ENCODE assay signal across 28 cellular contexts in the genomic region with DNA sequence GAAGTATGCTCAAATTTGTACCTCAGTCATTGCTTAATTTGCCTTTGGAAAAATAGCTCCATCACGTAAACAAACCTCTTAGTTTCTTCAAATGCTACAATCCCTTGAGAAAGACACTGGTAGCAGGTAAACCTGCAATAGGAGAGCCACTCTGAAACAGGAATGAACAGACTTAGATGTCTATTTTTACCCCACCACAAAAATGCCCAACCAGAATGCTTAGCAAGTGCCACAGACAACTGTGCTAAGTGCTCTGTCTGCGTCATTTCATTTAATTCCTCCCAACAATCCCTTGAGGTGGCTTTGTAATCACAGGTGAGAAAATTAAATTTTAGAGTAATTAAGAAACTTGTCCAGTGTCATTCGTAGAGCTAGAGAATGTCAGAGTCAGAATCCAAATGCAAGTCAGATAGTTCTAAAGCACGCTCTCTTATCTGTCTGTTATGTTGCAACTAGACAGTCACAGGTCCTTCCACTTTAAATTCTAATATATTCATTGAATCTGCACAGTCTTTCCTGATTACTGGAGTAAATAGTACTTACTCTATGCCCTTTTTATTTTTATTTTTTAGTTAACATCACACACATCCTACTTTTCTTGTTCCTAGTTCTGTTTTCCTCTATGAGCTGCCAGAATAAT.
"Had no signal": no experiment of that assay in that cellular context is flagged by ENCODE, and none has a peak within 500 bp of the region (broad histone marks: within the 10 kb centered on the region; RNA-seq: fewer than 3 reads in every experiment).

No MANE protein-coding gene starts in this region.

- H3K9ac ChIP-seq: neural progenitor cell had no signal

- H3K27ac ChIP-seq: lower lobe of right lung, neural progenitor cell, neutrophil, right atrium auricular region, skin epidermis, stomach, testis, thyroid gland, transverse colon, upper lobe of left lung, vagina had no signal

- H3K9me3 ChIP-seq: lower lobe of right lung, neutrophil, right atrium auricular region, testis, thyroid gland, transverse colon, upper lobe of left lung, vagina had no signal

- H3K9me3 Mint-ChIP-seq: stimulated activated naive B cell treated with anti-CD40 and anti-IgM and Interleukin-4, amounts not matched to agents 10 μg/mL and 1 μg/mL and 100 μg/mL, for 72 hours had no signal

- ATAC-seq: lower lobe of right lung; natural killer cell; sciatic nerve; stimulated activated naive B cell treated with anti-CD40 and anti-IgM and Interleukin-4, amounts not matched to agents 10 μg/mL and 1 μg/mL and 100 μg/mL, for 72 hours; stimulated activated naive CD8-positive, alpha-beta T cell treated with anti-CD3 and anti-CD28 coated beads, Interleukin-15, Interleukin-2, amounts not matched to agents 100 U/mL and 50 U/mL, for 24 hours had no signal

- H3K4me2 ChIP-seq: neural progenitor cell had no signal

- H3K4me1 ChIP-seq: lower lobe of right lung, neural progenitor cell, right atrium auricular region, stomach, testis, thyroid gland, transverse colon, upper lobe of left lung, vagina had no signal

- H3K27me3 ChIP-seq: neural progenitor cell, neutrophil, right atrium auricular region, stomach, testis, thyroid gland, transverse colon, upper lobe of left lung, vagina had no signal

- H3K27me3 Mint-ChIP-seq: naive B cell; progenitor cell of endocrine pancreas; stimulated activated naive B cell treated with anti-CD40 and anti-IgM and Interleukin-4, amounts not matched to agents 10 μg/mL and 1 μg/mL and 100 μg/mL, for 72 hours had no signal

- H3K36me3 Mint-ChIP-seq: immature natural killer cell; naive B cell; natural killer cell; neural progenitor cell; stimulated activated naive B cell treated with anti-CD40 and anti-IgM and Interleukin-4, amounts not matched to agents 10 μg/mL and 1 μg/mL and 100 μg/mL, for 72 hours had no signal

- H3K4me3 ChIP-seq: lower lobe of right lung, neural progenitor cell, right atrium auricular region, skin epidermis, stomach, testis, thyroid gland, transverse colon, upper lobe of left lung, vagina had no signal

- H3K36me3 ChIP-seq: lower lobe of right lung, neural progenitor cell, neutrophil, right atrium auricular region, stomach, thyroid gland, transverse colon, upper lobe of left lung, vagina had no signal

- H3K4me1 Mint-ChIP-seq: immature natural killer cell; naive B cell; natural killer cell; nephron progenitor cell; stimulated activated naive B cell treated with anti-CD40 and anti-IgM and Interleukin-4, amounts not matched to agents 10 μg/mL and 1 μg/mL and 100 μg/mL, for 72 hours had no signal

- H3K4me3 Mint-ChIP-seq: immature natural killer cell; naive B cell; natural killer cell; nephron progenitor cell; neural progenitor cell; stimulated activated naive B cell treated with anti-CD40 and anti-IgM and Interleukin-4, amounts not matched to agents 10 μg/mL and 1 μg/mL and 100 μg/mL, for 72 hours had no signal

- H2AFZ ChIP-seq: neural progenitor cell had no signal

- H3K27ac Mint-ChIP-seq: immature natural killer cell; naive B cell; natural killer cell; nephron progenitor cell; neural progenitor cell; progenitor cell of endocrine pancreas; stimulated activated naive B cell treated with anti-CD40 and anti-IgM and Interleukin-4, amounts not matched to agents 10 μg/mL and 1 μg/mL and 100 μg/mL, for 72 hours had no signal

- DNase-seq: hypothalamus; immature natural killer cell; kidney; lower lobe of right lung; mammary epithelial cell; mesenchymal stem cell; naive B cell; natural killer cell; nephron progenitor cell; occipital lobe; stimulated activated CD4-positive, alpha-beta T cell treated with anti-CD3 and anti-CD28 coated beads, Interleukin-12 subunit alpha, Interleukin-12 subunit beta, amount 100 ng/mL, for 4 hours; stimulated activated CD4-positive, alpha-beta T cell treated with anti-CD3 and anti-CD28 coated beads, Interleukin-15, amount 100 ng/mL, for 24 hours; stimulated activated CD4-positive, alpha-beta T cell treated with anti-CD3 and anti-CD28 coated beads, Interleukin-2, amount 100 ng/mL, for 24 hours; stimulated activated CD4-positive, alpha-beta T cell treated with anti-CD3 and anti-CD28 coated beads, Interleukin-4, amount 100 ng/mL, for 1 hour; stimulated activated naive B cell treated with anti-CD40 and anti-IgM and Interleukin-4, amounts not matched to agents 10 μg/mL and 1 μg/mL and 100 μg/mL, for 72 hours; stimulated activated naive CD8-positive, alpha-beta T cell treated with anti-CD3 and anti-CD28 coated beads, Interleukin-15, Interleukin-2, amounts not matched to agents 100 U/mL and 50 U/mL, for 24 hours; stomach; testis; thyroid gland; transverse colon; upper lobe of left lung had no signal
